Comparison of ENCODE assay signal across 8 cellular contexts in genomic region chr10:17201165-17202013, GRCh38. TPM values are rescaled to one million over a fixed set of nuclear protein-coding genes. Genes with fewer than 3 reads are reported as not detected.
DNase-seq lines count a peak whose midpoint lies in the region; ATAC-seq, FAIRE-seq and TF ChIP-seq lines count a peak whose summit lies in the region.

A gene with protein sequence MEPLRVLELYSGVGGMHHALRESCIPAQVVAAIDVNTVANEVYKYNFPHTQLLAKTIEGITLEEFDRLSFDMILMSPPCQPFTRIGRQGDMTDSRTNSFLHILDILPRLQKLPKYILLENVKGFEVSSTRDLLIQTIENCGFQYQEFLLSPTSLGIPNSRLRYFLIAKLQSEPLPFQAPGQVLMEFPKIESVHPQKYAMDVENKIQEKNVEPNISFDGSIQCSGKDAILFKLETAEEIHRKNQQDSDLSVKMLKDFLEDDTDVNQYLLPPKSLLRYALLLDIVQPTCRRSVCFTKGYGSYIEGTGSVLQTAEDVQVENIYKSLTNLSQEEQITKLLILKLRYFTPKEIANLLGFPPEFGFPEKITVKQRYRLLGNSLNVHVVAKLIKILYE (minus strand): TSS chr10:17201672. CDS start chr10:17201634, 38 bp downstream.

- WGBS in pancreas, 2 donors, result 2% methylated on average over 40 to 56 of the region's 56 CpGs
- WGBS in thyroid gland, 2 donors, result 3 to 12% methylated on average over 15 to 29 of the region's 56 CpGs

- intact Hi-C loops in Right ventricle myocardium superior (cut with DNase I) (no loop called here), pancreas (cut with DNase I) (no loop called here), thyroid gland (cut with DNase I) (no loop called here)

- no peaks in the 10 kb centered on the region for H3K27me3 ChIP-seq in pancreas
- no peaks in the 10 kb centered on the region for H3K27me3 ChIP-seq in thyroid gland

- peak within 1 kb of the TSS; percentile 39 to 66 (median 58) for H3K4me3 ChIP-seq in pancreas
- peak within 1 kb of the TSS; percentile 34 to 76 (median 54) for H3K4me3 ChIP-seq in thyroid gland (replicated peaks in 1 of 3)

- H3K4me1 ChIP-seq in pancreas (peaks cover 0 to 8% (median 0%) of the 10 kb centered on the region in 3 donors), thyroid gland (peaks cover 19 to 30% of the 10 kb centered on the region in 2 donors)

- peak within 1 kb of the TSS; percentile 87 to 96 (median 92) for H3K27ac ChIP-seq in pancreas
- peak within 1 kb of the TSS; percentile 86 to 99 (median 98) for H3K27ac ChIP-seq in thyroid gland

- TF ChIP-seq CTCF in pancreas (IDR thresholded peaks at IDR 0.05) (no peak), thyroid gland (IDR thresholded peaks at IDR 0.05) (no peak)

- peak in 1 of 2 donors; percentile 93 for TF ChIP-seq POLR2A in thyroid gland (IDR thresholded peaks at IDR 0.05)

- no peaks in the 10 kb centered on the region for H3K36me3 ChIP-seq in pancreas
- H3K36me3 ChIP-seq in thyroid gland, result no peaks in the 10 kb centered on the region

- FAIRE-seq in pancreas (lab: Jason Lieb, UNC), result no peak

- DNase-seq in GF-D8 (lab: John Stamatoyannopoulos, UW) (peak; percentile 70), H4 (ENCODE audit: low spot score) (peak; percentile 76), LoVo (ENCODE audit: low spot score) (peak; percentile 87), SKM-1 (lab: John Stamatoyannopoulos, UW; ENCODE audit: unreplicated experiment) (peak; percentile 15), Right ventricle myocardium superior (peak; percentile 92), pancreas (peak; percentile 82 to 93 (median 85)), thyroid gland (peak; percentile 88)
- DNase-seq in activated naive CD8-positive, alpha-beta T cell treated with anti-CD3 and anti-CD28 coated beads, Interleukin-2, amount 50 U/mL, for 16 hours (ENCODE audit: low read depth, low spot score), result peak; percentile 50

- H3K9me3 ChIP-seq in pancreas, result no peaks in the 10 kb centered on the region
- H3K9me3 ChIP-seq in thyroid gland, result no peaks in the 10 kb centered on the region

- peak; percentile 100 for ATAC-seq in Right ventricle myocardium superior (ENCODE audit: poor library complexity)
- ATAC-seq in pancreas, result peak; percentile 98 to 100 (median 100)

RNA-seq across cellular contexts. Expression of the gene that starts here (rescaled TPM):
- 3.0 and 6.1 TPM in 2 replicates for total RNA-seq in H4 (2014; rRNA removed; shearing (Covaris generic))
- total RNA-seq in Right ventricle myocardium superior, result 4.5 TPM
- 1 to 10 TPM; 2.5 to 3.9 (median 3.2) TPM for total RNA-seq in pancreas
- 1 to 10 TPM; 1.4 to 2.0 TPM for polyA plus RNA-seq in pancreas
- total RNA-seq in thyroid gland, result 10 to 100 TPM; 29.4 to 39.7 (median 31.7) TPM

Comparison
In these comparisons a context has a peak if more than half of its experiments do, and no peak if none do; other contexts are left out.
1. Peak in every context shown above with its lines: DNase-seq, ATAC-seq, H3K4me3 ChIP-seq and H3K27ac ChIP-seq.
2. DNase-seq: peak in every context shown above with its lines; median percentile 92 in Right ventricle myocardium superior; 88 in thyroid gland; 87 in LoVo; 85 in pancreas; 76 in H4; 70 in GF-D8; 50 in activated naive CD8-positive, alpha-beta T cell treated with anti-CD3 and anti-CD28 coated beads, Interleukin-2, amount 50 U/mL, for 16 hours; 15 in SKM-1.